ENCODE assay signal across 1 cellular context in the genomic region with DNA sequence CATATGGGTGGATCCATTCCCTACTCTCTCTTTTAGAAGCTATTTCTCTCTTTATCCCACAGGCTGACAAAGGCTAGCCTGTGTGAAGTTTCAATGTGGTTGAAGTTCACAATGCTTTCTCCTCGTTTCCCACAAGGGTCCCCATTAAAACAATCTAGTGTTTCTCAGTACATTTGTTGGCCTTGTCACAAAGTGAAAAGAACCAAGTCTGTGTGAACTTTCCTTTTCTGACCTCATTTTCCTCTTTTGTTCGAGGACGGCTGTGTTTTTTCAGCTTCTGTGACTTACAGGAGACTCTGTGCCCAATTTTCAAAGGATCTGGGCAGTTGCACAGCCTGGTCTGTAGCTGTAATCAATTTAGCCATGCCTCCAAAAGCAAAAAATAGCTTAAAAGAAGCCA.
TF ChIP-seq lines count a peak whose summit lies in the region.

No MANE protein-coding gene starts in this region.

TF ChIP-seq in GM12878, 131 proteins besides CTCF, POLR2A, EP300 and RAD21 (continued from another document):
- TF ChIP-seq CUX1 (IDR thresholded peaks at IDR 0.05; ENCODE audit: insufficient replicate concordance, low read depth, low read length), result no peak
